In genomic region chr4:76420901-76421581, GRCh38 we compare ENCODE assay signal across 9 cellular contexts. TPM values are rescaled to one million over a fixed set of nuclear protein-coding genes. Genes with fewer than 3 reads are reported as not detected.
DNase-seq lines count a peak whose midpoint lies in the region; ATAC-seq lines count a peak whose summit lies in the region.
"Had no signal": no experiment of that assay in that cellular context is flagged by ENCODE, and none has a peak within 500 bp of the region (broad histone marks: within the 10 kb centered on the region; RNA-seq: fewer than 3 reads in every experiment).

CCDC158 (minus strand) TSS chr4:76421141; CDS start chr4:76403207, 17,934 bp downstream.

- peak within 1 kb of the TSS; percentile 41 for H3K4me3 ChIP-seq in right cardiac atrium (ENCODE audit: low read length)

- H3K27ac ChIP-seq in right cardiac atrium (ENCODE audit: low read length), result no peak within 1 kb of the TSS

- ATAC-seq in right cardiac atrium, result peak; percentile 90 to 93
- ATAC-seq in stimulated activated naive B cell treated with anti-CD40 and anti-IgM and Interleukin-4, amounts not matched to agents 10 μg/mL and 1 μg/mL and 100 μg/mL, for 72 hours (replicated peaks), result peak; percentile 69 to 76
- ATAC-seq in HG03565 (IDR thresholded peaks at IDR 0.05; ENCODE audit: unreplicated experiment), result no peak
- ATAC-seq in HG03442 (IDR thresholded peaks at IDR 0.05; ENCODE audit: unreplicated experiment), result no peak

- peaks cover 5% of the 10 kb centered on the region for H3K4me1 Mint-ChIP-seq in activated T-helper 2 cell treated with anti-CD3 and anti-CD28 coated beads, Interferon-gamma antibody, Interleukin-2, Interleukin-4, amounts not matched to agents 10 μg/mL and 5 μg/mL and 100 μg/mL, durations not matched to agents 14 hours and 24 hours and 36 hours (ENCODE audit: low read depth)
- peaks cover 7 to 17% of the 10 kb centered on the region in 2 donors for H3K4me1 Mint-ChIP-seq in stimulated activated naive B cell treated with anti-CD40 and anti-IgM and Interleukin-4, amounts not matched to agents 10 μg/mL and 1 μg/mL and 100 μg/mL, for 72 hours

- H3K4me1 ChIP-seq in right cardiac atrium (ENCODE audit: control insufficient read depth, insufficient read depth, low read length), result no peaks in the 10 kb centered on the region

- DNase-seq in DMS53 (lab: John Stamatoyannopoulos, UW) (peak; percentile 62), DMS53 treated with DMSO at 0.1 percent for 48 hours (lab: John Stamatoyannopoulos, UW; ENCODE audit: unreplicated experiment) (no peak), right cardiac atrium (peak; percentile 36 to 70 (median 69)), NCI-H2171 (lab: John Stamatoyannopoulos, UW) (no peak)
- no peak for DNase-seq in activated T-helper 2 cell treated with anti-CD3 and anti-CD28 coated beads, Interferon-gamma antibody, Interleukin-2, Interleukin-4, amounts not matched to agents 10 μg/mL and 5 μg/mL and 100 μg/mL, durations not matched to agents 14 hours and 24 hours and 36 hours (ENCODE audit: low spot score)
- no peak for DNase-seq in stimulated activated naive B cell treated with anti-CD40 and anti-IgM and Interleukin-4, amounts not matched to agents 10 μg/mL and 1 μg/mL and 100 μg/mL, for 72 hours
- DNase-seq: 8988T had no signal

- H3K4me3 Mint-ChIP-seq in activated T-helper 2 cell treated with anti-CD3 and anti-CD28 coated beads, Interferon-gamma antibody, Interleukin-2, Interleukin-4, amounts not matched to agents 10 μg/mL and 5 μg/mL and 100 μg/mL, durations not matched to agents 14 hours and 24 hours and 36 hours (ENCODE audit: low read depth), result peak within 1 kb of the TSS; percentile 57
- peak within 1 kb of the TSS; percentile 60 to 75 for H3K4me3 Mint-ChIP-seq in stimulated activated naive B cell treated with anti-CD40 and anti-IgM and Interleukin-4, amounts not matched to agents 10 μg/mL and 1 μg/mL and 100 μg/mL, for 72 hours

- H3K27me3 Mint-ChIP-seq in activated T-helper 2 cell treated with anti-CD3 and anti-CD28 coated beads, Interferon-gamma antibody, Interleukin-2, Interleukin-4, amounts not matched to agents 10 μg/mL and 5 μg/mL and 100 μg/mL, durations not matched to agents 14 hours and 24 hours and 36 hours (ENCODE audit: low read depth), result peaks cover 25% of the 10 kb centered on the region
- peaks cover 34 to 42% of the 10 kb centered on the region in 2 donors for H3K27me3 Mint-ChIP-seq in stimulated activated naive B cell treated with anti-CD40 and anti-IgM and Interleukin-4, amounts not matched to agents 10 μg/mL and 1 μg/mL and 100 μg/mL, for 72 hours

- intact Hi-C loops in activated T-helper 2 cell treated with anti-CD3 and anti-CD28 coated beads, Interferon-gamma antibody, Interleukin-2, Interleukin-4, amounts not matched to agents 10 μg/mL and 5 μg/mL and 100 μg/mL, durations not matched to agents 14 hours and 24 hours and 36 hours (cut with micrococcal nuclease), result no loop called here
- intact Hi-C loops in right cardiac atrium (cut with DNase I), result no loop called here

- no peaks in the 10 kb centered on the region for H3K9me3 Mint-ChIP-seq in activated T-helper 2 cell treated with anti-CD3 and anti-CD28 coated beads, Interferon-gamma antibody, Interleukin-2, Interleukin-4, amounts not matched to agents 10 μg/mL and 5 μg/mL and 100 μg/mL, durations not matched to agents 14 hours and 24 hours and 36 hours
- H3K9me3 Mint-ChIP-seq in stimulated activated naive B cell treated with anti-CD40 and anti-IgM and Interleukin-4, amounts not matched to agents 10 μg/mL and 1 μg/mL and 100 μg/mL, for 72 hours, result no peaks in the 10 kb centered on the region

- H3K9me3 ChIP-seq in right cardiac atrium (ENCODE audit: control insufficient read depth, low read length), result no peaks in the 10 kb centered on the region

- WGBS in right cardiac atrium, result 9% methylated on average over 73 of the region's 73 CpGs

- no peaks in the 10 kb centered on the region for H3K36me3 Mint-ChIP-seq in activated T-helper 2 cell treated with anti-CD3 and anti-CD28 coated beads, Interferon-gamma antibody, Interleukin-2, Interleukin-4, amounts not matched to agents 10 μg/mL and 5 μg/mL and 100 μg/mL, durations not matched to agents 14 hours and 24 hours and 36 hours (ENCODE audit: low read depth)
- H3K36me3 Mint-ChIP-seq in stimulated activated naive B cell treated with anti-CD40 and anti-IgM and Interleukin-4, amounts not matched to agents 10 μg/mL and 1 μg/mL and 100 μg/mL, for 72 hours, result peaks cover 3% of the 10 kb centered on the region in 2 donors

- H3K27ac Mint-ChIP-seq in activated T-helper 2 cell treated with anti-CD3 and anti-CD28 coated beads, Interferon-gamma antibody, Interleukin-2, Interleukin-4, amounts not matched to agents 10 μg/mL and 5 μg/mL and 100 μg/mL, durations not matched to agents 14 hours and 24 hours and 36 hours, result no peak within 1 kb of the TSS
- H3K27ac Mint-ChIP-seq in stimulated activated naive B cell treated with anti-CD40 and anti-IgM and Interleukin-4, amounts not matched to agents 10 μg/mL and 1 μg/mL and 100 μg/mL, for 72 hours, result no peak within 1 kb of the TSS

- no peaks in the 10 kb centered on the region for H3K27me3 ChIP-seq in right cardiac atrium (ENCODE audit: control insufficient read depth, insufficient read depth)

RNA-seq across cellular contexts. Expression of gene CCDC158, which starts in this region (rescaled TPM):
- total RNA-seq in activated T-helper 2 cell treated with anti-CD3 and anti-CD28 coated beads, Interferon-gamma antibody, Interleukin-2, Interleukin-4, amounts not matched to agents 10 μg/mL and 5 μg/mL and 100 μg/mL, durations not matched to agents 14 hours and 24 hours and 36 hours, result not detected in 2 replicates
- 1 to 10 TPM in 3 of 4 donors, under 1 TPM in 1; 0.92 to 2.0 (median 1.6) TPM for total RNA-seq in right cardiac atrium
- 0.07 TPM for polyA plus RNA-seq in right cardiac atrium

Comparison
In these comparisons a context has a peak if more than half of its experiments do, and no peak if none do; other contexts are left out.
1. DNase-seq: peak in DMS53 (single experiment) and right cardiac atrium (3 of 3); none in DMS53 treated with DMSO at 0.1 percent for 48 hours (single experiment), activated T-helper 2 cell treated with anti-CD3 and anti-CD28 coated beads, Interferon-gamma antibody, Interleukin-2, Interleukin-4, amounts not matched to agents 10 μg/mL and 5 μg/mL and 100 μg/mL, durations not matched to agents 14 hours and 24 hours and 36 hours (single experiment), stimulated activated naive B cell treated with anti-CD40 and anti-IgM and Interleukin-4, amounts not matched to agents 10 μg/mL and 1 μg/mL and 100 μg/mL, for 72 hours (single experiment) and NCI-H2171 (single experiment).
2. ATAC-seq: peak in right cardiac atrium (2 of 2) and stimulated activated naive B cell treated with anti-CD40 and anti-IgM and Interleukin-4, amounts not matched to agents 10 μg/mL and 1 μg/mL and 100 μg/mL, for 72 hours (2 of 2); none in HG03565 (single experiment) and HG03442 (single experiment).